ENCODE assay signal across 21 cellular contexts in genomic region chr2:238878051-238878735, GRCh38. TPM values are rescaled to one million over a fixed set of nuclear protein-coding genes. Genes with fewer than 3 reads are reported as not detected.
A peak's percentile ranks its signal among the peaks of the same experiment; 100 is the strongest.
DNase-seq lines count a peak whose midpoint lies in the region; ATAC-seq, FAIRE-seq and TF ChIP-seq lines count a peak whose summit lies in the region.
"Had no signal": no experiment of that assay in that cellular context is flagged by ENCODE, and none has a peak within 500 bp of the region (broad histone marks: within the 10 kb centered on the region; RNA-seq: fewer than 3 reads in every experiment).

No MANE protein-coding gene starts in this region.

- peaks cover 42% of the 10 kb centered on the region for H3K36me3 Mint-ChIP-seq in HFFc6 (ENCODE audit: low read depth)
- no peaks in the 10 kb centered on the region for H3K36me3 Mint-ChIP-seq in stimulated activated memory B cell treated with anti-CD40 and anti-IgM and Interleukin-4, amounts not matched to agents 10 μg/mL and 1 μg/mL and 100 μg/mL, for 72 hours
- H3K36me3 Mint-ChIP-seq: CD4-positive, CD25-positive, alpha-beta regulatory T cell; CD8-positive, alpha-beta memory T cell had no signal

- no peak overlapping the region for H3K4me2 ChIP-seq in HepG2 (ENCODE audit: low read depth, low read length)
- H3K4me2 ChIP-seq: GM23338 had no signal

- no peak overlapping the region for H3K4me3 Mint-ChIP-seq in HFFc6
- no peak overlapping the region for H3K4me3 Mint-ChIP-seq in stimulated activated memory B cell treated with anti-CD40 and anti-IgM and Interleukin-4, amounts not matched to agents 10 μg/mL and 1 μg/mL and 100 μg/mL, for 72 hours
- H3K4me3 Mint-ChIP-seq: CD4-positive, CD25-positive, alpha-beta regulatory T cell; CD8-positive, alpha-beta memory T cell; GM23338 had no signal

- no peak for FAIRE-seq in HepG2 (lab: Jason Lieb, UNC)
- FAIRE-seq: D721Med, GM12892, H54, K562 had no signal

- no peak for TF ChIP-seq POLR2A in HepG2 (IDR thresholded peaks at IDR 0.05; ENCODE audit: insufficient read depth in 1 of 2, low read depth in 2 of 2, low read length in 2 of 2)
- no peak for TF ChIP-seq POLR2A in vagina (IDR thresholded peaks at IDR 0.05)

- no peak overlapping the region for H2AFZ ChIP-seq in HepG2 (ENCODE audit: low read length)
- H2AFZ ChIP-seq: GM23338 had no signal

- no peaks in the 10 kb centered on the region for H4K20me1 ChIP-seq in HepG2 (ENCODE audit: insufficient read depth, low read length)

- no peak overlapping the region for H3K9ac ChIP-seq in HepG2 (ENCODE audit: insufficient read depth, low read depth, low read length)

- peaks cover 86% of the 10 kb centered on the region for H3K4me1 Mint-ChIP-seq in HFFc6 (ENCODE audit: low read depth)
- H3K4me1 Mint-ChIP-seq in stimulated activated memory B cell treated with anti-CD40 and anti-IgM and Interleukin-4, amounts not matched to agents 10 μg/mL and 1 μg/mL and 100 μg/mL, for 72 hours: no peaks in the 10 kb centered on the region
- H3K4me1 Mint-ChIP-seq: CD4-positive, CD25-positive, alpha-beta regulatory T cell; CD8-positive, alpha-beta memory T cell; GM23338 had no signal

- no TSS peak for BruUV-seq in HepG2 (replicated peaks; lab: Mats Ljungman, UMichigan)

- no peak overlapping the region for H3K4me3 ChIP-seq in HepG2 (replicated peaks in 1 of 3; ENCODE audit: insufficient read depth in 1 of 3, low read depth in 2 of 3, low read length in 3 of 3)
- no peak overlapping the region for H3K4me3 ChIP-seq in vagina
- H3K4me3 ChIP-seq: GM23338, K562 had no signal

- H3K36me3 ChIP-seq in HepG2 (replicated peaks in 1 of 2; ENCODE audit: control insufficient read depth in 1 of 2, insufficient read depth in 2 of 2, low read length in 2 of 2) (no peaks in the 10 kb centered on the region), vagina (no peaks in the 10 kb centered on the region)
- H3K36me3 ChIP-seq: BE2C had no signal

- peaks cover 3 to 52% of the 10 kb centered on the region in 2 experiments; a peak in 4 of 5 replicates for H3K27me3 ChIP-seq in HepG2 (ENCODE audit: control insufficient read depth in 1 of 2, insufficient read depth in 2 of 2, low read length in 2 of 2)
- H3K27me3 ChIP-seq in vagina: no peaks in the 10 kb centered on the region

- WGBS in HepG2 (ENCODE audit: low lambda C conversion rate): 32% methylated on average over 8 of the region's 8 CpGs

- CTCF ChIA-PET in HepG2 (lab: Yijun Ruan, JAX; ENCODE audit: low intra/inter-chr PET ratio, low total read pairs): no interaction called here

- peaks cover 13% of the 10 kb centered on the region for H3K27me3 Mint-ChIP-seq in HFFc6 (ENCODE audit: insufficient read depth)
- H3K27me3 Mint-ChIP-seq in stimulated activated memory B cell treated with anti-CD40 and anti-IgM and Interleukin-4, amounts not matched to agents 10 μg/mL and 1 μg/mL and 100 μg/mL, for 72 hours: peaks cover 29% of the 10 kb centered on the region

- no peak for TF ChIP-seq RAD21 in HepG2 (CRISPR knock-in tag; IDR thresholded peaks at IDR 0.05)

- ATAC-seq in HepG2 (peak; percentile 31; the same call in 1 of the 3 replicates), sciatic nerve (no peak)
- no peak for ATAC-seq in stimulated activated memory B cell treated with anti-CD40 and anti-IgM and Interleukin-4, amounts not matched to agents 10 μg/mL and 1 μg/mL and 100 μg/mL, for 72 hours
- ATAC-seq: GM23338, K562 had no signal

- H3K27ac ChIP-seq in HepG2 (ENCODE audit: extremely low read length, insufficient read depth, low read length): no peak overlapping the region
- H3K27ac ChIP-seq in vagina: peak overlapping the region; percentile 17
- H3K27ac ChIP-seq: HL-60 had no signal

- H3K4me1 ChIP-seq in HepG2 (ENCODE audit: insufficient read depth, low read length) (no peaks in the 10 kb centered on the region), vagina (peaks cover 70% of the 10 kb centered on the region)
- H3K4me1 ChIP-seq: BE2C had no signal

- DNase-seq in HFFc6 (no peak), HepG2 (ENCODE audit: low spot score) (no peak), posterior vena cava (ENCODE audit: low spot score) (peak; percentile 37), vagina (ENCODE audit: extremely low spot score in 2 of 2) (no peak), AG20443 (ENCODE audit: low spot score) (no peak), sciatic nerve (ENCODE audit: low spot score) (no peak)
- DNase-seq: BE2C; C1 segment of cervical spinal cord; CD4-positive, CD25-positive, alpha-beta regulatory T cell; CD8-positive, alpha-beta memory T cell; COR-L47; GDM1; HCEC 1CT; IMR-90 had no signal

- intact Hi-C loops in HepG2 (cut with micrococcal nuclease; ENCODE audit: unreplicated experiment): no loop called here
- intact Hi-C loops in posterior vena cava (cut with DNase I): no loop called here
- intact Hi-C loops in vagina (cut with DNase I): no loop called here
- intact Hi-C loops in sciatic nerve (cut with DNase I): no loop called here

- in situ Hi-C loops in HepG2 (cut with HindIII; ENCODE audit: extremely low pct_ligation_motif_present, low pct_unique_long_range_greater_than_20kb): no loop called here

- H3K79me2 ChIP-seq in HepG2 (ENCODE audit: insufficient read depth, low read length): no peaks in the 10 kb centered on the region

- peak overlapping the region; percentile 26; the same call in 1 of the 2 replicates for H3K27ac Mint-ChIP-seq in HFFc6
- H3K27ac Mint-ChIP-seq in stimulated activated memory B cell treated with anti-CD40 and anti-IgM and Interleukin-4, amounts not matched to agents 10 μg/mL and 1 μg/mL and 100 μg/mL, for 72 hours: no peak overlapping the region
- H3K27ac Mint-ChIP-seq: GM23338 had no signal

- no peaks in the 10 kb centered on the region for H3K9me3 ChIP-seq in HepG2 (ENCODE audit: low read length)
- H3K9me3 ChIP-seq in vagina: no peaks in the 10 kb centered on the region
- H3K9me3 ChIP-seq: BE2C had no signal

- POLR2A ChIA-PET in HepG2 (lab: Yijun Ruan, JAX): no interaction called here

- TF ChIP-seq EP300 in HepG2 (IDR thresholded peaks at IDR 0.05; ENCODE audit: low read depth in 2 of 2, low read length in 2 of 2) (no peak), HepG2 (CRISPR knock-in tag; IDR thresholded peaks at IDR 0.05; ENCODE audit: borderline replicate concordance) (no peak)

- no peaks in the 10 kb centered on the region; the same call in 1 of the 2 replicates for H3K9me3 Mint-ChIP-seq in HFFc6
- H3K9me3 Mint-ChIP-seq in stimulated activated memory B cell treated with anti-CD40 and anti-IgM and Interleukin-4, amounts not matched to agents 10 μg/mL and 1 μg/mL and 100 μg/mL, for 72 hours: peaks cover 3% of the 10 kb centered on the region

- TF ChIP-seq CTCF in HFFc6 (IDR thresholded peaks at IDR 0.05): no peak
- no peak for TF ChIP-seq CTCF in HepG2 (CRISPR knock-in tag; IDR thresholded peaks at IDR 0.05)
- TF ChIP-seq CTCF in vagina (IDR thresholded peaks at IDR 0.05): no peak

TF ChIP-seq in HepG2, 621 proteins besides CTCF, POLR2A, EP300 and RAD21 (continues in another document):
- TF ChIP-seq, protein P1, sequence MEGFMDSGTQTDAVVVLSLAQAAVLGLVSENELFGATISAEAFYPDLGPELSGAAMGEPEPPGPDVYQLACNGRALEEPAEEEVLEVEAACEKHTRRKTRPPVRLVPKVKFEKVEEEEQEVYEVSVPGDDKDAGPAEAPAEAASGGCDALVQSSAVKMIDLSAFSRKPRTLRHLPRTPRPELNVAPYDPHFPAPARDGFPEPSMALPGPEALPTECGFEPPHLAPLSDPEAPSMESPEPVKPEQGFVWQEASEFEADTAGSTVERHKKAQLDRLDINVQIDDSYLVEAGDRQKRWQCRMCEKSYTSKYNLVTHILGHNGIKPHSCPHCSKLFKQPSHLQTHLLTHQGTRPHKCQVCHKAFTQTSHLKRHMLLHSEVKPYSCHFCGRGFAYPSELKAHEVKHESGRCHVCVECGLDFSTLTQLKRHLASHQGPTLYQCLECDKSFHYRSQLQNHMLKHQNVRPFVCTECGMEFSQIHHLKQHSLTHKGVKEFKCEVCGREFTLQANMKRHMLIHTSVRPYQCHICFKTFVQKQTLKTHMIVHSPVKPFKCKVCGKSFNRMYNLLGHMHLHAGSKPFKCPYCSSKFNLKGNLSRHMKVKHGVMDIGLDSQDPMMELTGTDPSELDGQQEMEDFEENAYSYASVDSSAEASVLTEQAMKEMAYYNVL (CRISPR knock-in tag; IDR thresholded peaks at IDR 0.05; ENCODE audit: borderline replicate concordance): no peak
- TF ChIP-seq ZBTB7B (CRISPR knock-in tag; IDR thresholded peaks at IDR 0.05): no peak
- TF ChIP-seq PHF8 (CRISPR knock-in tag; IDR thresholded peaks at IDR 0.05): no peak

RNA-seq across cellular contexts. Expression of gene TWIST2, which starts 30.3 kb away (rescaled TPM):
- 100 to 1,000 TPM; 127 to 146 (median 137) TPM for total RNA-seq in HFFc6 (2021; fragmentation: NEBNext Ultra II Directional; extraction: Animal tissue kit (Norgen Biotek cat#: 25700))
- total RNA-seq in HepG2 (2016; rRNA removed; fragmentation: Illumina TruSeq; extraction: Trizol) (0.11 TPM in 1 of 2 replicates, not detected in the other), posterior vena cava (10 to 100 TPM; 18.6 to 23.0 TPM), vagina (214 TPM), sciatic nerve (13.6 TPM)
- 0.18 and 0.20 TPM in 2 replicates for total RNA-seq in HepG2 (2016; cell fraction: cytosol; rRNA removed; fragmentation: Illumina TruSeq; extraction: Trizol; ENCODE audit: low read depth)
- not detected in 2 replicates for total RNA-seq in HepG2 (2016; cell fraction: insoluble cytoplasmic fraction; rRNA removed; fragmentation: Illumina TruSeq; extraction: Trizol)
- total RNA-seq in HepG2 (2016; cell fraction: membrane; rRNA removed; fragmentation: Illumina TruSeq; extraction: Trizol): 0.21 and 0.25 TPM in 2 replicates
- total RNA-seq in HepG2 (2016; cell fraction: nucleus; rRNA removed; fragmentation: Illumina TruSeq; extraction: Trizol): not detected in 2 replicates
- polyA plus RNA-seq in HepG2 (2011; rRNA removed): 0.08 and 0.09 TPM in 2 replicates
- 0.10 and 0.34 TPM in 2 replicates for polyA plus RNA-seq in HepG2 (2011; cell fraction: cytosol; rRNA removed)
- 0.21 TPM in 1 of 2 replicates, not detected in the other for polyA plus RNA-seq in HepG2 (2011; cell fraction: nucleus; rRNA removed)
- polyA plus RNA-seq in HepG2 (2012): 0.09 TPM in 1 of 2 replicates, not detected in the other
- 0.21 and 0.36 TPM in 2 replicates for polyA plus RNA-seq in HepG2 (2016; cell fraction: cytosol; fragmentation: Illumina TruSeq; extraction: Trizol; ENCODE audit: low read depth)
- not detected in 2 replicates for polyA plus RNA-seq in HepG2 (2016; cell fraction: insoluble cytoplasmic fraction; fragmentation: Illumina TruSeq; extraction: Trizol; ENCODE audit: low read depth)
- 0.12 TPM in 1 of 2 replicates, not detected in the other for polyA plus RNA-seq in HepG2 (2016; cell fraction: membrane; fragmentation: Illumina TruSeq; extraction: Trizol; ENCODE audit: low read depth)
- polyA plus RNA-seq in HepG2 (2016; cell fraction: nucleus; fragmentation: Illumina TruSeq; extraction: Trizol; ENCODE audit: insufficient read depth, low read depth): not detected in 2 replicates
- 0.32 and 4.4 TPM in 2 replicates for polyA minus RNA-seq in HepG2 (2011; rRNA and poly(A)+ RNA removed; ENCODE audit: low replicate concordance)
- not detected in 2 replicates for polyA minus RNA-seq in HepG2 (2011; cell fraction: cytosol; rRNA and poly(A)+ RNA removed)
- polyA minus RNA-seq in HepG2 (2011; cell fraction: nucleus; rRNA and poly(A)+ RNA removed): 0.37 and 0.39 TPM in 2 replicates
- total RNA-seq: CD4-positive, CD25-positive, alpha-beta regulatory T cell; CD8-positive, alpha-beta memory T cell; K562 had no signal
- polyA plus RNA-seq: CD4-positive, CD25-positive, alpha-beta regulatory T cell; CD8-positive, alpha-beta memory T cell; K562 had no signal

Comparison
In these comparisons a context has a peak if more than half of its experiments do, and no peak if none do; other contexts are left out.
1. RNA of gene TWIST2, which starts 30.3 kb away (total RNA-seq): 214 TPM in vagina (single experiment), 127 to 146 TPM in HFFc6, 18.6 to 23.0 TPM in posterior vena cava and 13.6 TPM in sciatic nerve (single experiment); 0.11 to 0.25 TPM in HepG2; every median in the first group is over 10 times any median in the second.